Comparison of ENCODE assay signal across 11 cellular contexts in the genomic region with DNA sequence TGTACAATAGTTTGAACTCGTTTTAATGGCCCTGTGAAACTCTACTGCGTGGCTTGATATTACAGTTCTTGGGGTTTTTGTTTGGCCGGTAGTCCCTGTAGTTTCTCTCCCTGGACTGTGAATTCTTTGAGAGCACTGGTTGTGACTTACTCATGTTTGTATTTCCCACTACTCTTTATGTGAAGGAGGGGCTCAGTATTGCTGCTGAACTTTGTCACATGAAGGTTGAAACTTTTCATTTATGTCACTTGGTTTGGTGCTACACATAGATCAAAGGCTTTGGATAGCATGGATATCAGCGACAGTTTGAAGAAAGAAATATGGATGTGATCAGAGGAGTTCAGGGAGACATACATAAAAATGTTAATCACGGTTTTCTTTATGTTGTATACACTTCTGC. TPM values are rescaled to one million over a fixed set of nuclear protein-coding genes. Genes with fewer than 3 reads are reported as not detected.
DNase-seq lines count a peak whose midpoint lies in the region; ATAC-seq lines count a peak whose summit lies in the region.
"Had no signal": no experiment of that assay in that cellular context is flagged by ENCODE, and none has a peak within 500 bp of the region (broad histone marks: within the 10 kb centered on the region; RNA-seq: fewer than 3 reads in every experiment).

No MANE protein-coding gene starts in this region.

- peak overlapping the region; percentile 98 for H3K27ac ChIP-seq in naive thymus-derived CD4-positive, alpha-beta T cell (ENCODE audit: low read depth, low read length)

- no peaks in the 10 kb centered on the region for H3K27me3 ChIP-seq in HAP-1 (ENCODE audit: low read depth)
- no peaks in the 10 kb centered on the region for H3K27me3 ChIP-seq in naive thymus-derived CD4-positive, alpha-beta T cell (ENCODE audit: control insufficient read depth in 2 of 2, insufficient read depth in 2 of 2, low read length in 2 of 2)
- H3K27me3 ChIP-seq: testis had no signal

- no peaks in the 10 kb centered on the region; the same call in 1 of the 2 replicates for H3K9me3 ChIP-seq in HAP-1
- no peaks in the 10 kb centered on the region for H3K9me3 ChIP-seq in naive thymus-derived CD4-positive, alpha-beta T cell (ENCODE audit: control insufficient read depth in 2 of 3, low read length in 3 of 3)
- H3K9me3 ChIP-seq: testis had no signal

- peaks cover 16% of the 10 kb centered on the region for H3K4me1 ChIP-seq in HAP-1
- H3K4me1 ChIP-seq in naive thymus-derived CD4-positive, alpha-beta T cell (ENCODE audit: control insufficient read depth in 2 of 2, insufficient read depth in 2 of 2, low read length in 2 of 2): peaks cover 10% of the 10 kb centered on the region in 2 donors
- H3K4me1 ChIP-seq: testis had no signal

- H3K27ac Mint-ChIP-seq in activated naive CD8-positive, alpha-beta T cell: peak overlapping the region; percentile 91
- H3K27ac Mint-ChIP-seq in naive thymus-derived CD4-positive, alpha-beta T cell: peak overlapping the region; percentile 55 to 98 (median 96)

- POLR2A ChIA-PET in naive thymus-derived CD4-positive, alpha-beta T cell (lab: Charles Lee): interaction anchor here (0.5 to 4.2 kb wide), 6 partner anchors 19 to 137 kb away, joined by 3 to 128 read pairs (median 8); a partner anchor contains a TSS

- intact Hi-C loops in naive thymus-derived CD4-positive, alpha-beta T cell (cut with micrococcal nuclease): loop anchor here (5.0 to 10.0 kb wide), 3 partner anchors 45 to 172 kb away; a partner anchor contains a TSS

- H3K4me3 ChIP-seq in HAP-1: peak overlapping the region; percentile 55
- peak overlapping the region; percentile 22 for H3K4me3 ChIP-seq in naive thymus-derived CD4-positive, alpha-beta T cell (ENCODE audit: low read length)

- DNase-seq in ACHN: peak; percentile 25
- no peak for DNase-seq in HAP-1 (ENCODE audit: low spot score in 2 of 2)
- no peak for DNase-seq in naive thymus-derived CD4-positive, alpha-beta T cell
- DNase-seq in NCI-H345 treated with DMSO at 0.1 percent for 48 hours (lab: John Stamatoyannopoulos, UW; ENCODE audit: unreplicated experiment): no peak
- no peak for DNase-seq in iPS-NIHi7 (ENCODE audit: extremely low spot score)
- DNase-seq in SKM-1 (lab: John Stamatoyannopoulos, UW; ENCODE audit: unreplicated experiment): no peak
- DNase-seq: left ventricle myocardium superior, NCI-H446, testis had no signal

- H3K36me3 Mint-ChIP-seq in activated naive CD8-positive, alpha-beta T cell: no peaks in the 10 kb centered on the region
- H3K36me3 Mint-ChIP-seq in naive thymus-derived CD4-positive, alpha-beta T cell: peaks cover 0 to 6% (median 5%) of the 10 kb centered on the region in 5 donors

- H3K36me3 ChIP-seq in HAP-1 (replicated peaks): no peaks in the 10 kb centered on the region
- H3K36me3 ChIP-seq in naive thymus-derived CD4-positive, alpha-beta T cell (ENCODE audit: control insufficient read depth in 2 of 3, insufficient read depth in 3 of 3, low read length in 3 of 3): peaks cover 0 to 9% (median 3%) of the 10 kb centered on the region in 3 experiments

- H3K4me1 Mint-ChIP-seq in activated naive CD8-positive, alpha-beta T cell (ENCODE audit: low read depth): peaks cover 26% of the 10 kb centered on the region
- peaks cover 13 to 40% (median 33%) of the 10 kb centered on the region in 7 donors for H3K4me1 Mint-ChIP-seq in naive thymus-derived CD4-positive, alpha-beta T cell

- CTCF ChIA-PET in naive thymus-derived CD4-positive, alpha-beta T cell (lab: Charles Lee): interaction anchor here (1.1 to 1.4 kb wide), 2 partner anchors 23 to 43 kb away, joined by 3 to 4 read pairs; no protein-coding TSS in a partner anchor

- no peaks in the 10 kb centered on the region for H3K27me3 Mint-ChIP-seq in activated naive CD8-positive, alpha-beta T cell
- H3K27me3 Mint-ChIP-seq in naive thymus-derived CD4-positive, alpha-beta T cell: no peaks in the 10 kb centered on the region

- H3K9me3 Mint-ChIP-seq in activated naive CD8-positive, alpha-beta T cell (ENCODE audit: low read depth): no peaks in the 10 kb centered on the region
- no peaks in the 10 kb centered on the region for H3K9me3 Mint-ChIP-seq in naive thymus-derived CD4-positive, alpha-beta T cell

- in situ Hi-C loops in ACHN (cut with HindIII; ENCODE audit: low pct_ligation_motif_present, low pct_unique_long_range_greater_than_20kb, low sequenced_read_pairs): no loop called here
- in situ Hi-C loops in HAP-1 (cut with MboI; ENCODE audit: low sequenced_read_pairs): no loop called here

- peak overlapping the region; percentile 87 for H3K4me3 Mint-ChIP-seq in activated naive CD8-positive, alpha-beta T cell
- peak overlapping the region; percentile 65 to 98 (median 95) for H3K4me3 Mint-ChIP-seq in naive thymus-derived CD4-positive, alpha-beta T cell

- ATAC-seq in naive thymus-derived CD4-positive, alpha-beta T cell: no peak
- no peak for ATAC-seq in GM21367 (IDR thresholded peaks at IDR 0.05; ENCODE audit: unreplicated experiment)

RNA-seq across cellular contexts. Expression of a gene that starts 1.5 kb away (rescaled TPM):
- 10 to 100 TPM in 4 of 5 experiments, 1 to 10 TPM in 1; 5.1 to 85.5 (median 33.5) TPM for total RNA-seq in naive thymus-derived CD4-positive, alpha-beta T cell
- 1 to 10 TPM; 1.8 to 4.7 TPM for polyA plus RNA-seq in naive thymus-derived CD4-positive, alpha-beta T cell

RNA-seq across cellular contexts. Expression of a gene that starts 19.3 kb away (rescaled TPM):
- 100 to 1,000 TPM; 231 to 306 (median 271) TPM for total RNA-seq in naive thymus-derived CD4-positive, alpha-beta T cell
- 1,000 to 10,000 TPM; 1,567 to 1,584 TPM for polyA plus RNA-seq in naive thymus-derived CD4-positive, alpha-beta T cell

RNA-seq across cellular contexts. Expression of a gene that starts 46.4 kb away (rescaled TPM):
- total RNA-seq in naive thymus-derived CD4-positive, alpha-beta T cell: 10 to 100 TPM; 23.4 to 42.3 (median 36.6) TPM
- 10 to 100 TPM; 10.8 to 16.6 TPM for polyA plus RNA-seq in naive thymus-derived CD4-positive, alpha-beta T cell

RNA-seq across cellular contexts. Expression of a gene that starts 50.9 kb away (rescaled TPM):
- total RNA-seq in naive thymus-derived CD4-positive, alpha-beta T cell: 1 to 10 TPM; 1.5 to 7.4 (median 4.2) TPM
- polyA plus RNA-seq in naive thymus-derived CD4-positive, alpha-beta T cell: 10 to 100 TPM; 10.6 to 16.2 TPM
